Comparison of ENCODE assay signal across 1 cellular context in genomic region chr6:151341481-151342195, GRCh38.
TF ChIP-seq lines count a peak whose summit lies in the region.

No MANE protein-coding gene starts in this region.

TF ChIP-seq in HCT116, 20 proteins besides CTCF, POLR2A, EP300 and RAD21 (continued from another document):
- TF ChIP-seq, protein P1, sequence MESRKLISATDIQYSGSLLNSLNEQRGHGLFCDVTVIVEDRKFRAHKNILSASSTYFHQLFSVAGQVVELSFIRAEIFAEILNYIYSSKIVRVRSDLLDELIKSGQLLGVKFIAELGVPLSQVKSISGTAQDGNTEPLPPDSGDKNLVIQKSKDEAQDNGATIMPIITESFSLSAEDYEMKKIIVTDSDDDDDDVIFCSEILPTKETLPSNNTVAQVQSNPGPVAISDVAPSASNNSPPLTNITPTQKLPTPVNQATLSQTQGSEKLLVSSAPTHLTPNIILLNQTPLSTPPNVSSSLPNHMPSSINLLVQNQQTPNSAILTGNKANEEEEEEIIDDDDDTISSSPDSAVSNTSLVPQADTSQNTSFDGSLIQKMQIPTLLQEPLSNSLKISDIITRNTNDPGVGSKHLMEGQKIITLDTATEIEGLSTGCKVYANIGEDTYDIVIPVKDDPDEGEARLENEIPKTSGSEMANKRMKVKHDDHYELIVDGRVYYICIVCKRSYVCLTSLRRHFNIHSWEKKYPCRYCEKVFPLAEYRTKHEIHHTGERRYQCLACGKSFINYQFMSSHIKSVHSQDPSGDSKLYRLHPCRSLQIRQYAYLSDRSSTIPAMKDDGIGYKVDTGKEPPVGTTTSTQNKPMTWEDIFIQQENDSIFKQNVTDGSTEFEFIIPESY (IDR thresholded peaks at IDR 0.05; ENCODE audit: extremely low read depth, insufficient replicate concordance, low read length) = no peak
- no peak for TF ChIP-seq CEBPB (IDR thresholded peaks at IDR 0.05; ENCODE audit: low read depth)
- TF ChIP-seq SRF (IDR thresholded peaks at IDR 0.05; ENCODE audit: low read depth) = no peak
- TF ChIP-seq, protein P2, sequence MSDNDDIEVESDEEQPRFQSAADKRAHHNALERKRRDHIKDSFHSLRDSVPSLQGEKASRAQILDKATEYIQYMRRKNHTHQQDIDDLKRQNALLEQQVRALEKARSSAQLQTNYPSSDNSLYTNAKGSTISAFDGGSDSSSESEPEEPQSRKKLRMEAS (IDR thresholded peaks at IDR 0.05) = no peak
